ENCODE assay signal across 8 cellular contexts in genomic region chr3:156675744-156676466, GRCh38. TPM values are rescaled to one million over a fixed set of nuclear protein-coding genes. Genes with fewer than 3 reads are reported as not detected.
DNase-seq lines count a peak whose midpoint lies in the region; ATAC-seq and TF ChIP-seq lines count a peak whose summit lies in the region.

No MANE protein-coding gene starts in this region.

- peak overlapping the region; percentile 99 for H3K27ac Mint-ChIP-seq in Calu3 (ENCODE audit: unreplicated experiment)

- H3K27ac ChIP-seq in KMS-11 (peak overlapping the region; percentile 87), SJCRH30 (peak overlapping the region; percentile 75), ascending aorta (peak overlapping the region; percentile 93 to 96), skin epidermis (peak overlapping the region; percentile 72 to 97 (median 94))

- H4K20me1 ChIP-seq in KMS-11 (ENCODE audit: insufficient read depth) = peaks cover 51% of the 10 kb centered on the region

- H3K27me3 ChIP-seq in KMS-11 (ENCODE audit: insufficient read depth, low read depth) = no peaks in the 10 kb centered on the region
- H3K27me3 ChIP-seq in SJCRH30 = no peaks in the 10 kb centered on the region
- no peaks in the 10 kb centered on the region for H3K27me3 ChIP-seq in ascending aorta

- H3K4me2 ChIP-seq in KMS-11 = peak overlapping the region; percentile 96

- peak overlapping the region; percentile 91 for H3K9ac ChIP-seq in KMS-11

- BruUV-seq in Calu3 (replicated peaks; lab: Mats Ljungman, UMichigan) = TSS peak; percentile 51

- no peaks in the 10 kb centered on the region for H3K9me3 ChIP-seq in SJCRH30 (replicated peaks)
- no peaks in the 10 kb centered on the region for H3K9me3 ChIP-seq in ascending aorta

- peak; percentile 70 for DNase-seq in Calu3
- peak; percentile 59 to 77 for DNase-seq in SJCRH30
- peak in 1 of 2 donors; percentile 79 for DNase-seq in ascending aorta (ENCODE audit: low spot score in 2 of 2)
- DNase-seq in GM20000 (ENCODE audit: low spot score) = no peak

- H3K4me1 Mint-ChIP-seq in Calu3 (ENCODE audit: low read depth, unreplicated experiment) = peaks cover 63% of the 10 kb centered on the region

- no peak overlapping the region for H2AFZ ChIP-seq in KMS-11 (ENCODE audit: low read depth)

- no peaks in the 10 kb centered on the region for H3K9me3 Mint-ChIP-seq in Calu3 (ENCODE audit: low read depth, unreplicated experiment)

- intact Hi-C loops in Calu3 (cut with micrococcal nuclease; ENCODE audit: unreplicated experiment) (loop anchor here (2.0 kb wide), 4 partner anchors 17 to 461 kb away; no protein-coding TSS in a partner anchor), ascending aorta (cut with DNase I) (loop anchor here (2.0 kb wide), 5 partner anchors 71 to 527 kb away; no protein-coding TSS in a partner anchor)

- no peak for ATAC-seq in HG03095 (IDR thresholded peaks at IDR 0.05; ENCODE audit: unreplicated experiment)

- CTCF ChIA-PET in Calu3 (lab: Charles Lee) = interaction anchor here (0.7 to 2.6 kb wide), 10 partner anchors 11 to 489 kb away, joined by 3 to 13 read pairs (median 3); partner anchors contain the start of gene SSR3

- peaks cover 26% of the 10 kb centered on the region for H3K36me3 ChIP-seq in KMS-11 (ENCODE audit: insufficient read depth)
- H3K36me3 ChIP-seq in SJCRH30 = peaks cover 22% of the 10 kb centered on the region
- peaks cover 0 to 26% of the 10 kb centered on the region in 2 donors for H3K36me3 ChIP-seq in ascending aorta

- H3K4me3 ChIP-seq in KMS-11 (IDR thresholded peaks at IDR 0.05; ENCODE audit: insufficient read depth, low read depth, low read length) (peak overlapping the region; percentile 8), SJCRH30 (peak overlapping the region; percentile 68), ascending aorta (peak overlapping the region; percentile 70 to 92), iPS-11a (ENCODE audit: low read depth, low read length) (peak overlapping the region; percentile 82), skin epidermis (peak overlapping the region; percentile 50 to 97 (median 89))

- H3K27me3 Mint-ChIP-seq in Calu3 (ENCODE audit: unreplicated experiment) = no peaks in the 10 kb centered on the region

- peaks cover 74% of the 10 kb centered on the region for H3K36me3 Mint-ChIP-seq in Calu3 (ENCODE audit: insufficient read depth, unreplicated experiment)

- peaks cover 56% of the 10 kb centered on the region for H3K4me1 ChIP-seq in KMS-11 (ENCODE audit: low read depth, poor library complexity, severe bottlenecking)
- peaks cover 7% of the 10 kb centered on the region for H3K4me1 ChIP-seq in SJCRH30
- H3K4me1 ChIP-seq in ascending aorta = peaks cover 3 to 16% of the 10 kb centered on the region in 2 donors

- H3K4me3 Mint-ChIP-seq in Calu3 (ENCODE audit: low read depth, unreplicated experiment) = peak overlapping the region; percentile 99

- H3K79me2 ChIP-seq in KMS-11 (ENCODE audit: insufficient read depth, low read depth) = peaks cover 64% of the 10 kb centered on the region

- TF ChIP-seq CTCF in Calu3 (IDR thresholded peaks at IDR 0.05; ENCODE audit: unreplicated experiment) (no peak), KMS-11 (conservative IDR thresholded peaks at IDR 0.05; ENCODE audit: low read depth, low read length) (no peak; the same call in none of the 2 replicates), ascending aorta (IDR thresholded peaks at IDR 0.05) (no peak), GM20000 (IDR thresholded peaks at IDR 0.05; ENCODE audit: extremely low read depth, missing control alignments) (no peak)

RNA-seq across cellular contexts. Expression of gene TIPARP, which starts 1.5 kb away (rescaled TPM):
- total RNA-seq in Calu3 (2022) = 84.9 and 91.4 TPM in 2 replicates
- total RNA-seq in SJCRH30 (2014; rRNA removed; shearing (Covaris generic)) = 29.0 and 31.2 TPM in 2 replicates
- 7.2 TPM for total RNA-seq in ascending aorta

Comparison
In these comparisons a context has a peak if more than half of its experiments do, and no peak if none do; other contexts are left out.
1. H3K4me3 ChIP-seq: peak in every context shown above with its lines; median percentile 89 in skin epidermis; 82 in iPS-11a; 81 in ascending aorta; 68 in SJCRH30; 8 in KMS-11.